Comparison of ENCODE assay signal across 1 cellular context in the genomic region with DNA sequence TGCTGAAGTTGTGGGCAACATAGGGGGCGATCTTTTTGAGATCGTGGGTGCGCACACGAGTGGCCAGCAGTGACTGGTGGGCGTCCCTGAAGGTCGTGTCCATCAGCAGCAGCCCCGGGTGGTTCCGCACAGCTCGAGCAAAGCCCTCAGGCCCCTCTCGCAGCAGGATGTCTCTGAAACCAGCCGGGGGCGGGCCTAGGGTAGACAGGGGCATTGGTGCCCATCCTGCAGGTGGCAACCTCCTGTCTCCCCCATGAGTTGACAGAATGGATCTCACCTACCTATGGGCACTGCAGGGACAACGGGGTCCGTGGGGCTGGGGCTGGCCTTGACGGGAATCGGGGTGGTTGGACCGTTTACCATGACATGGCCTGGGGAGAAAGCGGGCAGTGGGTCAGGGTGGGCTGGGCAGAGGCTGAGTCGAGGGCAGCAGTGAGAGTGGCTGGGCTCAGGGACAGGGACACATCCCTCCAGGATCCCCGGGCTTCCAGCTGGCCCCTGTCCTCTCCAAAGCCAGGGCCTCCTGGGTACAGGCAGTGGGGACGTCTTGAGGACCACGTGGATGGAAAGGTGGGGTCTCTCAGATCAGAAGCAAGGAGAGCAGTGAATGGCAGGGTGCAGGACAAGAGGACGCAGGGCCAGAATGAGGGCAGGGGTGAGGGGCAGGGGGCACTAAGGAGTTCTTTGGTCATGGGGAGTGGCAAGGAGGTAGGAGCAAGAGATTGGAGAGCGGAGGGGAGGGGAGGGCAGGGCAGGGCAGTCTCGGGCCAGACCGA.
A peak's percentile ranks its signal among the peaks of the same experiment; 100 is the strongest.
TF ChIP-seq lines count a peak whose summit lies in the region.

No MANE protein-coding gene starts in this region.

TF ChIP-seq in K562, 482 proteins besides CTCF, POLR2A, EP300 and RAD21:
- TF ChIP-seq NELFE (IDR thresholded peaks at IDR 0.05; ENCODE audit: insufficient read depth, insufficient read length) = no peak
- peak; percentile 43; the same call in 1 of the 2 replicates for TF ChIP-seq POLR2G (IDR thresholded peaks at IDR 0.05; ENCODE audit: low read depth, low read length)
